In genomic region chr16:7653746-7654145, GRCh38 we compare ENCODE assay signal across 29 cellular contexts.
"Had no signal": no experiment of that assay in that cellular context is flagged by ENCODE, and none has a peak within 500 bp of the region (broad histone marks: within the 10 kb centered on the region; RNA-seq: fewer than 3 reads in every experiment).

No MANE protein-coding gene starts in this region.

- H3K27ac ChIP-seq: left lung, neural progenitor cell, neutrophil, parathyroid adenoma, psoas muscle, right atrium auricular region, skin epidermis, stomach, testis, thyroid gland, transverse colon, upper lobe of left lung, vagina had no signal

- H3K27me3 ChIP-seq: left lung, neural progenitor cell, neutrophil, right atrium auricular region, stomach, testis, thyroid gland, transverse colon, upper lobe of left lung, vagina had no signal

- DNase-seq: hypothalamus; immature natural killer cell; kidney; left colon; mesendoderm; naive B cell; natural killer cell; nephron progenitor cell; occipital lobe; stimulated activated CD4-positive, alpha-beta T cell treated with anti-CD3 and anti-CD28 coated beads, Interleukin-12 subunit alpha, Interleukin-12 subunit beta, amount 100 ng/mL, for 4 hours; stimulated activated CD4-positive, alpha-beta T cell treated with anti-CD3 and anti-CD28 coated beads, Interleukin-15, amount 100 ng/mL, for 24 hours; stimulated activated CD4-positive, alpha-beta T cell treated with anti-CD3 and anti-CD28 coated beads, Interleukin-2, amount 100 ng/mL, for 24 hours; stimulated activated CD4-positive, alpha-beta T cell treated with anti-CD3 and anti-CD28 coated beads, Interleukin-4, amount 100 ng/mL, for 1 hour; stimulated activated naive CD4-positive, alpha-beta T cell; stomach; testis; thyroid gland; transverse colon had no signal

- H3K36me3 ChIP-seq: left lung, neural progenitor cell, neutrophil, right atrium auricular region, stomach, thyroid gland, transverse colon, upper lobe of left lung, vagina had no signal

- H3K4me3 ChIP-seq: left lung, lung, neural progenitor cell, psoas muscle, right atrium auricular region, skin epidermis, stomach, testis, thyroid gland, transverse colon, upper lobe of left lung, vagina had no signal

- ATAC-seq: left colon, left lung, natural killer cell, sciatic nerve had no signal
